ENCODE assay signal across 20 cellular contexts in genomic region chr11:93193721-93194120, GRCh38.
"Had no signal": no experiment of that assay in that cellular context is flagged by ENCODE, and none has a peak within 500 bp of the region (broad histone marks: within the 10 kb centered on the region; RNA-seq: fewer than 3 reads in every experiment).

No MANE protein-coding gene starts in this region.

- ATAC-seq: activated CD8-positive, alpha-beta T cell treated with anti-CD3 and anti-CD28 coated beads for 36 hours; gastrocnemius medialis; heart right ventricle; left ventricle myocardium superior; psoas muscle; sciatic nerve had no signal

- H3K9me3 ChIP-seq: gastrocnemius medialis, heart right ventricle had no signal

- H3K27me3 Mint-ChIP-seq: activated CD8-positive, alpha-beta T cell treated with anti-CD3 and anti-CD28 coated beads for 36 hours; stimulated activated naive CD8-positive, alpha-beta T cell treated with anti-CD3 and anti-CD28 coated beads, Interleukin-15, Interleukin-2, amounts not matched to agents 100 ng/mL and 50 ng/mL, for 24 hours had no signal

- H3K27ac ChIP-seq: coronary artery, gastrocnemius medialis, psoas muscle had no signal

- FAIRE-seq: urothelium cell line had no signal

- H3K27ac Mint-ChIP-seq: activated CD8-positive, alpha-beta T cell treated with anti-CD3 and anti-CD28 coated beads for 36 hours; nephron; stimulated activated naive CD8-positive, alpha-beta T cell treated with anti-CD3 and anti-CD28 coated beads, Interleukin-15, Interleukin-2, amounts not matched to agents 100 ng/mL and 50 ng/mL, for 24 hours had no signal

- H3K9me3 Mint-ChIP-seq: activated CD8-positive, alpha-beta T cell treated with anti-CD3 and anti-CD28 coated beads for 36 hours; stimulated activated naive CD8-positive, alpha-beta T cell treated with anti-CD3 and anti-CD28 coated beads, Interleukin-15, Interleukin-2, amounts not matched to agents 100 ng/mL and 50 ng/mL, for 24 hours had no signal

- H3K4me1 Mint-ChIP-seq: nephron had no signal

- DNase-seq: activated CD4-positive, alpha-beta T cell treated with anti-CD3 and anti-CD28 coated beads for 4 hours; activated CD8-positive, alpha-beta memory T cell treated with anti-CD3 and anti-CD28 coated beads, Interleukin-2, amount 50 U/mL, for 4 hours; activated CD8-positive, alpha-beta T cell treated with anti-CD3 and anti-CD28 coated beads for 36 hours; activated naive CD4-positive, alpha-beta T cell; central memory CD4-positive, alpha-beta T cell; effector memory CD4-positive, alpha-beta T cell; gastrocnemius medialis; heart right ventricle; kidney; left ventricle myocardium superior; mesendoderm; psoas muscle; stimulated activated CD4-positive, alpha-beta T cell treated with anti-CD3 and anti-CD28 coated beads, Interleukin-4, amount 100 ng/mL, for 1 hour; stimulated activated CD8-positive, alpha-beta memory T cell treated with anti-CD3 and anti-CD28 coated beads, Interleukin-4, amount 100 ng/mL, for 48 hours; T-helper 9 cell had no signal

- H3K27me3 ChIP-seq: gastrocnemius medialis, heart right ventricle had no signal

- H3K4me3 Mint-ChIP-seq: activated CD8-positive, alpha-beta T cell treated with anti-CD3 and anti-CD28 coated beads for 36 hours; nephron; stimulated activated naive CD8-positive, alpha-beta T cell treated with anti-CD3 and anti-CD28 coated beads, Interleukin-15, Interleukin-2, amounts not matched to agents 100 ng/mL and 50 ng/mL, for 24 hours had no signal
